Comparison of ENCODE assay signal across 21 cellular contexts in the genomic region with DNA sequence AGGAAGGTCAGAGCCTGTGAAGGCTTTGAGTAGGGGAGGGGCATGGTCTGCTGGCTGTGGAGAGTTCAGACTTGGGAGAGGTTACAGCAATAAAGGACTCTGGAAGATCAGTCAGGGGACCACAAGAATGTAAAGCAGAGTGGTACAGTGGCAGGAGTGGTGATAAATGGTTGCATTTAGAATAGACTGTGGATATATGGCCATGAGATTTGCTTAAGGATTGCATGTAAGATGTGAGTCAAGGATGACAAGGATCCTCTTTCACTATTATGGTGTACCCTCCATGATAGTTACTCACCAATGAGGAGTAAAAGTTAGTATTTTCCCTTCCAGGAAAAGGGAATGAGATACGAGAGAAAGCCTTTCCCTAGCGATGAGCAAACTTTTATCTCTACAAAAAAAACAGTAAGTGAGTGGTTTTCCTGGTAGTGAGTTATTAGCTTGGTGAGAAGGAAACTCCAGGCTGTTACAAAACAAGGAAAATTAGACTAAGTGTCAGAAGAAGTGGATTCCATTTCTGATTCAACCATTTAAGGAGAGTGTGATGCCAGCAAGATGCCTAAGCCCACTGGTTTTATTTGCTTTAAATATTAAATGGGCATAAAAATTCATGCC.
DNase-seq lines count a peak whose midpoint lies in the region; ATAC-seq and TF ChIP-seq lines count a peak whose summit lies in the region.
"Had no signal": no experiment of that assay in that cellular context is flagged by ENCODE, and none has a peak within 500 bp of the region (broad histone marks: within the 10 kb centered on the region; RNA-seq: fewer than 3 reads in every experiment).

No MANE protein-coding gene starts in this region.

- H3K36me3 ChIP-seq in left ventricle myocardium inferior (no peaks in the 10 kb centered on the region), brain microvascular endothelial cell (replicated peaks) (no peaks in the 10 kb centered on the region)
- H3K36me3 ChIP-seq: Peyer's patch, sigmoid colon had no signal

- intact Hi-C loops in left cardiac atrium (cut with DNase I) = no loop called here
- intact Hi-C loops in left ventricle myocardium inferior (cut with micrococcal nuclease) = no loop called here

- H3K4me1 ChIP-seq in left ventricle myocardium inferior = no peaks in the 10 kb centered on the region

- ATAC-seq in left cardiac atrium = peak; percentile 27 to 87
- ATAC-seq: activated T-cell treated with anti-CD3 and anti-CD28 coated beads, Interleukin-2, amount 50 U/mL, for 4 hours; left lobe of liver; stimulated activated naive CD8-positive, alpha-beta T cell treated with anti-CD3 and anti-CD28 coated beads, Interleukin-15, amount 100 ng/mL, for 72 hours; T-helper 17 cell had no signal

- H3K4me3 ChIP-seq in left ventricle myocardium inferior (no peak overlapping the region), brain microvascular endothelial cell (ENCODE audit: low read depth, low read length) (no peak overlapping the region)
- H3K4me3 ChIP-seq: Peyer's patch, sigmoid colon had no signal

- peaks cover 22% of the 10 kb centered on the region for H3K27me3 ChIP-seq in left ventricle myocardium inferior (ENCODE audit: low read depth)
- no peaks in the 10 kb centered on the region for H3K27me3 ChIP-seq in brain microvascular endothelial cell (replicated peaks)
- H3K27me3 ChIP-seq: Peyer's patch, sigmoid colon had no signal

- peaks cover 21% of the 10 kb centered on the region for H3K9me3 ChIP-seq in left ventricle myocardium inferior (replicated peaks)

- in situ Hi-C loops in brain microvascular endothelial cell (cut with HindIII; ENCODE audit: low pct_ligation_motif_present, low sequenced_read_pairs) = no loop called here

- no peak for TF ChIP-seq CTCF in left ventricle myocardium inferior (IDR thresholded peaks at IDR 0.05; ENCODE audit: borderline replicate concordance)
- no peak for TF ChIP-seq CTCF in brain microvascular endothelial cell (IDR thresholded peaks at IDR 0.05; ENCODE audit: low read depth, low read length, missing control alignments)

- H3K27ac ChIP-seq in left ventricle myocardium inferior (replicated peaks) (no peak overlapping the region), brain microvascular endothelial cell (peak overlapping the region; percentile 80), substantia nigra (ENCODE audit: low read depth, low read length, poor library complexity, severe bottlenecking) (no peak overlapping the region)
- H3K27ac ChIP-seq: Peyer's patch had no signal

- no peak for DNase-seq in left cardiac atrium
- no peak for DNase-seq in left ventricle myocardium inferior
- peak; percentile 67 for DNase-seq in brain microvascular endothelial cell
- DNase-seq in islet precursor cell = peak; percentile 52
- DNase-seq in substantia nigra (lab: John Stamatoyannopoulos, UW) = no peak
- DNase-seq in activated CD4-positive, CD25-positive, alpha-beta regulatory T cell treated with anti-CD3 and anti-CD28 coated beads, Interleukin-2, amount 50 U/mL, for 72 hours = no peak
- DNase-seq in central memory CD4-positive, alpha-beta T cell = no peak
- DNase-seq in midbrain (lab: John Stamatoyannopoulos, UW) = no peak
- DNase-seq: activated CD4-positive, alpha-beta T cell treated with anti-CD3 and anti-CD28 coated beads for 48 hours; activated T-cell treated with anti-CD3 and anti-CD28 coated beads, Interleukin-2, amount 50 U/mL, for 4 hours; amniotic stem cell; COR-L47; glutamatergic neuron; Kasumi-1; NCI-H187; NCI-H524; Peyer's patch; sigmoid colon; stimulated activated naive CD8-positive, alpha-beta T cell treated with anti-CD3 and anti-CD28 coated beads, Interleukin-15, amount 100 ng/mL, for 72 hours; T-helper 17 cell had no signal

Comparison
In these comparisons a context has a peak if more than half of its experiments do, and no peak if none do; other contexts are left out.
1. DNase-seq: peak in brain microvascular endothelial cell (single experiment) and islet precursor cell (single experiment); none in left cardiac atrium (single experiment), left ventricle myocardium inferior (single experiment), substantia nigra (0 of 49), activated CD4-positive, CD25-positive, alpha-beta regulatory T cell treated with anti-CD3 and anti-CD28 coated beads, Interleukin-2, amount 50 U/mL, for 72 hours (single experiment), central memory CD4-positive, alpha-beta T cell (single experiment) and midbrain (single experiment).